ENCODE assay signal across 8 cellular contexts in the genomic region with DNA sequence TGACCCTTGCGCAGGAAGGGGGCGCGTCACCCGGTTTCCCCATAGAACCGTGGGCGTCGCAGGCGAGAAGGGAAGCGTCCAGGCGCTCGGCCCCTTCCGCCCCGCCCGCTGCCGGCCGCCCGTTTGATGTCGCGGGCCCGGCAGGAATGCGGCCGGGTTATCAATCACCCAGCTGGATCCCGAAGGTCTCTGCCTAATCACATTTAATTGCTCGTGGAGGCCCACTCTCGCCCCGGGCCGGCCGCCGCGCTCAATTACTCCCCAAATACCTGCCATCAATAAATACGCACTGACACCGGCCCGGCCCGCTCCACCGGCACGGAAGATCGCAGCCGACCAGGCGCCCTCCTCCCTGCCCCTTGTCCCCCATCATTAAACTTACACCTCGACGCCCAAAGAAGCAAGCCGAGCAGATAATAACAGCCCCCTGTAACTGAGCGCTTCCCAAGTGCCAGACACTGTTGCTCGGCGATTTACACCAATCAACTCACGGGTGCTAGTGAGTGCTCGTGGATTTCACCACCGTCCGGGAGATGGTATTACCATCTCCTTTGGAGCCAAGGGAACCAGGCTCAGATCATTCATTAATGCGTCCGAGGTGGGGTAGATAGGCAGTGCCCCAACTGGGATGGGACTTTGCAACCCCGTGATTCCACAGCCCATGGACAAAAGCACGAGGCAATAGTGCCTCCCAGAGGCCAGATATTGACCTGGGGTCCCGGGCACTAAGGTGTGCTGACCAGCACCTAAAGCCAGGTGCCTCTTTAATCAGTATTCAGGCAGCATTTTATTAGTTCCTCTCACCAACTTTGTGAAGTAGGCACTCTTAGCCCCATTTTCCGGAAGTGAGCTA. TPM values are rescaled to one million over a fixed set of nuclear protein-coding genes. Genes with fewer than 3 reads are reported as not detected.
A peak's percentile ranks its signal among the peaks of the same experiment; 100 is the strongest.
DNase-seq lines count a peak whose midpoint lies in the region; ATAC-seq, FAIRE-seq and TF ChIP-seq lines count a peak whose summit lies in the region.

No MANE protein-coding gene starts in this region.

- H3K27me3 ChIP-seq in adipocyte (replicated peaks; ENCODE audit: control insufficient read depth, insufficient read depth, low read length) (peaks cover 35% of the 10 kb centered on the region), transverse colon (peaks cover 80% of the 10 kb centered on the region)

- H3K27ac Mint-ChIP-seq in activated naive CD4-positive, alpha-beta T cell treated with anti-CD3 and anti-CD28 coated beads for 36 hours = peak overlapping the region; percentile 18

- TF ChIP-seq EP300 in transverse colon (IDR thresholded peaks at IDR 0.05; ENCODE audit: low read depth) = no peak

- no peaks in the 10 kb centered on the region for H3K9me3 Mint-ChIP-seq in activated naive CD4-positive, alpha-beta T cell treated with anti-CD3 and anti-CD28 coated beads for 36 hours

- peak; percentile 26 for DNase-seq in activated naive CD4-positive, alpha-beta T cell treated with anti-CD3 and anti-CD28 coated beads for 36 hours
- no peak for DNase-seq in activated naive CD4-positive, alpha-beta T cell treated with Interleukin-2 at 50 U/mL for 16 hours
- DNase-seq in adipocyte (ENCODE audit: low read depth) = no peak
- peak; percentile 52 for DNase-seq in iPS-NIHi11 (ENCODE audit: low spot score)
- no peak for DNase-seq in transverse colon
- no peak for DNase-seq in urothelium cell line (ENCODE audit: low spot score)

- H3K36me3 ChIP-seq in adipocyte (ENCODE audit: control insufficient read depth, insufficient read depth, low read length, severe bottlenecking) (no peaks in the 10 kb centered on the region), transverse colon (no peaks in the 10 kb centered on the region)

- intact Hi-C loops in activated naive CD4-positive, alpha-beta T cell treated with anti-CD3 and anti-CD28 coated beads for 36 hours (cut with micrococcal nuclease) = loop anchor here (1.0 to 10.0 kb wide), 2 partner anchors 316 to 411 kb away; no protein-coding TSS in a partner anchor
- intact Hi-C loops in transverse colon (cut with DNase I; ENCODE audit: low total_unique reads) = no loop called here

- H3K27me3 Mint-ChIP-seq in activated naive CD4-positive, alpha-beta T cell treated with anti-CD3 and anti-CD28 coated beads for 36 hours (ENCODE audit: low read depth) = peaks cover 72% of the 10 kb centered on the region

- no peaks in the 10 kb centered on the region for H3K9me3 ChIP-seq in adipocyte (ENCODE audit: control insufficient read depth, low read length)
- no peaks in the 10 kb centered on the region for H3K9me3 ChIP-seq in transverse colon

- H3K4me1 Mint-ChIP-seq in activated naive CD4-positive, alpha-beta T cell treated with anti-CD3 and anti-CD28 coated beads for 36 hours (ENCODE audit: low read depth) = peaks cover 14% of the 10 kb centered on the region

- H3K4me1 ChIP-seq in adipocyte (ENCODE audit: control insufficient read depth, insufficient read depth, low read length) = peaks cover 21% of the 10 kb centered on the region
- peaks cover 0 to 7% (median 0%) of the 10 kb centered on the region in 4 donors for H3K4me1 ChIP-seq in transverse colon

- H3K4me3 ChIP-seq in adipocyte (ENCODE audit: low read length) (peak overlapping the region; percentile 65), transverse colon (no peak overlapping the region)

- no peaks in the 10 kb centered on the region for H3K36me3 Mint-ChIP-seq in activated naive CD4-positive, alpha-beta T cell treated with anti-CD3 and anti-CD28 coated beads for 36 hours (ENCODE audit: low read depth)

- 3 to 7% methylated on average over 5 to 42 of the region's 55 CpGs for WGBS in transverse colon (ENCODE audit: low coverage in 1 of 2), 2 donors

- FAIRE-seq in urothelium cell line (lab: Jason Lieb, UNC) = no peak

- no peak overlapping the region for H3K27ac ChIP-seq in transverse colon

- in situ Hi-C loops in transverse colon (cut with MboI; ENCODE audit: low pct_ligation_motif_present in 1 of 4, low pct_unique_long_range_greater_than_20kb in 1 of 4, low sequenced_read_pairs in 3 of 4) = loop anchor here in 1 of 4 donors (10.0 kb wide), 1 partner anchor 321 kb away; no protein-coding TSS in a partner anchor

- no peak for ATAC-seq in HG03432 (IDR thresholded peaks at IDR 0.05; ENCODE audit: unreplicated experiment)
- ATAC-seq in GM18505 (IDR thresholded peaks at IDR 0.05; ENCODE audit: unreplicated experiment) = no peak

- TF ChIP-seq CTCF in transverse colon (IDR thresholded peaks at IDR 0.05) = peak in 4 of 5 experiments; percentile 19 to 27 (median 24)

- CTCF ChIA-PET in activated naive CD4-positive, alpha-beta T cell treated with anti-CD3 and anti-CD28 coated beads for 36 hours (lab: Charles Lee) = interaction anchor here (0.9 kb wide), 1 partner anchor 305 kb away, joined by 3 read pairs; no protein-coding TSS in a partner anchor

- TF ChIP-seq POLR2A in transverse colon (IDR thresholded peaks at IDR 0.05) (no peak), GM18505 (IDR thresholded peaks at IDR 0.05; ENCODE audit: borderline replicate concordance, extremely low read depth, insufficient read depth, insufficient read length) (no peak)

- no peak overlapping the region for H3K9ac ChIP-seq in adipocyte (ENCODE audit: low read length)

- no peak overlapping the region for H3K4me3 Mint-ChIP-seq in activated naive CD4-positive, alpha-beta T cell treated with anti-CD3 and anti-CD28 coated beads for 36 hours

RNA-seq across cellular contexts. Expression of a gene that starts 11.3 kb away (rescaled TPM):
- not detected for total RNA-seq in activated naive CD4-positive, alpha-beta T cell treated with anti-CD3 and anti-CD28 coated beads for 36 hours
- 1 to 10 TPM in 1 of 4 donors, under 1 TPM in 1, not detected in 2; 0.27 to 1.1 TPM for total RNA-seq in transverse colon

Comparison
In these comparisons a context has a peak if more than half of its experiments do, and no peak if none do; other contexts are left out.
1. DNase-seq: peak in activated naive CD4-positive, alpha-beta T cell treated with anti-CD3 and anti-CD28 coated beads for 36 hours (single experiment) and iPS-NIHi11 (single experiment); none in activated naive CD4-positive, alpha-beta T cell treated with Interleukin-2 at 50 U/mL for 16 hours (single experiment), adipocyte (single experiment), transverse colon (single experiment) and urothelium cell line (single experiment).